ENCODE assay signal across 10 cellular contexts in the genomic region with DNA sequence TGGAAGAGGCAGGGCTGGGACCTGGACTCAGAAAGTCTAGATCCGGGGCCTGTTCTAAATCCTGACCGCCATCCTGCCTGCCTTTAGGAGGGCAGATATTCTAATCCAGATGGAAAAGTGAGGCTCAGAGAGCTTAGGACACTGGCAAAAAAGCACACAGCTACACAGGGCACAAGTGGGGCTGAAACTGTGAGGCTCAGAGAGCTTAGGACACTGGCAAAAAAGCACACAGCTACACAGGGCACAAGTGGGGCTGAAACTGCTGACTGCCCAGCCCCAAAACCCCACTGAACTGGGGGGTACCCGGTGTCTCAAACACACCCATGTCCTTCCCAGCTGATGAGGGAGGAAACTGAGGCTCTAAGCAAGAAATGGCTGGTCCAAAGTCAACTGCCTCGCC. TPM values are rescaled to one million over a fixed set of nuclear protein-coding genes. Genes with fewer than 3 reads are reported as not detected.
DNase-seq lines count a peak whose midpoint lies in the region; ATAC-seq and TF ChIP-seq lines count a peak whose summit lies in the region.
"Had no signal": no experiment of that assay in that cellular context is flagged by ENCODE, and none has a peak within 500 bp of the region (broad histone marks: within the 10 kb centered on the region; RNA-seq: fewer than 3 reads in every experiment).

No MANE protein-coding gene starts in this region.

- no peak for TF ChIP-seq EP300 in suprapubic skin (IDR thresholded peaks at IDR 0.05)

- TF ChIP-seq POLR2A in adrenal gland (IDR thresholded peaks at IDR 0.05) (no peak), suprapubic skin (IDR thresholded peaks at IDR 0.05) (no peak)

- in situ Hi-C loops in KBM-7 (cut with MboI; ENCODE audit: low pct_unique_long_range_greater_than_20kb, low sequenced_read_pairs), result no loop called here

- H3K36me3 ChIP-seq in adrenal gland (replicated peaks in 1 of 2) (peaks cover 0 to 21% of the 10 kb centered on the region in 2 donors), suprapubic skin (peaks cover 23% of the 10 kb centered on the region)

- ATAC-seq in HG03521 (IDR thresholded peaks at IDR 0.05; ENCODE audit: unreplicated experiment), result no peak

- H3K4me3 ChIP-seq in HFF-Myc (replicated peaks; ENCODE audit: low read depth, low read length) (peak overlapping the region; percentile 91), adrenal gland (peak overlapping the region in 1 of 4 donors; percentile 84), iPS-18c (ENCODE audit: insufficient read depth, low read depth, low read length) (peak overlapping the region; percentile 99), suprapubic skin (peak overlapping the region; percentile 100)

- no peaks in the 10 kb centered on the region for H3K9me3 ChIP-seq in adrenal gland (replicated peaks in 1 of 3)
- H3K9me3 ChIP-seq in iPS-18c (ENCODE audit: control insufficient read depth, insufficient read depth, low read length), result no peaks in the 10 kb centered on the region
- H3K9me3 ChIP-seq in suprapubic skin, result no peaks in the 10 kb centered on the region

- DNase-seq in HFF-Myc (ENCODE audit: extremely low read depth, low read depth), result no peak
- DNase-seq in adrenal gland, result no peak
- DNase-seq in suprapubic skin (ENCODE audit: low spot score in 2 of 2), result no peak
- no peak for DNase-seq in KBM-7
- DNase-seq in mesenteric fat pad (ENCODE audit: low spot score), result no peak
- DNase-seq in midbrain (lab: John Stamatoyannopoulos, UW), result no peak
- DNase-seq: NCI-H2227 treated with DMSO at 0.1 percent for 48 hours; stimulated activated naive CD4-positive, alpha-beta T cell had no signal

- peak overlapping the region in 4 of 5 donors; percentile 96 to 99 (median 99) for H3K27ac ChIP-seq in adrenal gland
- H3K27ac ChIP-seq in suprapubic skin, result peak overlapping the region; percentile 99

- intact Hi-C loops in adrenal gland (cut with DNase I), result no loop called here

- TF ChIP-seq CTCF in HFF-Myc (IDR thresholded peaks at IDR 0.05; ENCODE audit: low read depth, low read length, missing control alignments) (no peak), adrenal gland (IDR thresholded peaks at IDR 0.05) (no peak), suprapubic skin (IDR thresholded peaks at IDR 0.05) (no peak)

- WGBS in adrenal gland, 4 donors, result 71 to 90% (median 81%) methylated on average over 3 to 4 of the region's 4 CpGs
- WGBS in suprapubic skin, result 85% methylated on average over 4 of the region's 4 CpGs

- no peaks in the 10 kb centered on the region for H3K27me3 ChIP-seq in adrenal gland
- no peaks in the 10 kb centered on the region for H3K27me3 ChIP-seq in suprapubic skin

- peaks cover 23 to 39% of the 10 kb centered on the region in 2 donors for H3K4me1 ChIP-seq in adrenal gland (replicated peaks in 1 of 2)
- H3K4me1 ChIP-seq in suprapubic skin, result peaks cover 54% of the 10 kb centered on the region

RNA-seq across cellular contexts. Expression of a gene that starts 2.0 kb away (rescaled TPM):
- total RNA-seq in adrenal gland (10 to 100 TPM; 25.7 to 70.3 (median 45.7) TPM), suprapubic skin (10 to 100 TPM; 19.3 to 25.1 (median 20.0) TPM), mesenteric fat pad (38.8 TPM)
- polyA plus RNA-seq in adrenal gland, result 10 to 100 TPM; 66.0 to 89.6 (median 75.8) TPM

RNA-seq across cellular contexts. Expression of a gene that starts 2.3 kb away (rescaled TPM):
- total RNA-seq in adrenal gland (100 to 1,000 TPM in 1 of 8 donors, 10 to 100 TPM in 7; 33.5 to 103 (median 51.4) TPM), suprapubic skin (10 to 100 TPM; 40.5 to 93.4 (median 59.4) TPM), mesenteric fat pad (39.9 TPM)
- 100 to 1,000 TPM in 2 of 3 donors, 10 to 100 TPM in 1; 22.4 to 198 (median 113) TPM for polyA plus RNA-seq in adrenal gland

RNA-seq across cellular contexts. Expression of a gene that starts 7.8 kb away (rescaled TPM):
- total RNA-seq in adrenal gland (100 to 1,000 TPM in 4 of 8 donors, 10 to 100 TPM in 4; 49.3 to 199 (median 100) TPM), suprapubic skin (10 to 100 TPM; 26.0 to 53.3 (median 40.5) TPM), mesenteric fat pad (57.6 TPM)
- polyA plus RNA-seq in adrenal gland, result 100 to 1,000 TPM in 2 of 3 donors, 10 to 100 TPM in 1; 40.7 to 344 (median 202) TPM

RNA-seq across cellular contexts. Expression of a gene that starts 21.5 kb away (rescaled TPM):
- total RNA-seq in adrenal gland (1 to 10 TPM in 5 of 8 donors, under 1 TPM in 3; 0.18 to 2.1 (median 1.2) TPM), suprapubic skin (under 1 TPM in 1 of 4 donors, not detected in 3; 0.89 TPM), mesenteric fat pad (2.3 TPM)
- 1 to 10 TPM in 2 of 3 donors, under 1 TPM in 1; 0.33 to 3.2 (median 2.1) TPM for polyA plus RNA-seq in adrenal gland

RNA-seq across cellular contexts. Expression of a gene that starts 24.2 kb away (rescaled TPM):
- total RNA-seq in adrenal gland (100 to 1,000 TPM; 163 to 568 (median 275) TPM), suprapubic skin (100 to 1,000 TPM in 1 of 4 donors, 10 to 100 TPM in 3; 82.2 to 147 (median 91.2) TPM), mesenteric fat pad (99.4 TPM)
- 100 to 1,000 TPM in 2 of 3 donors, 10 to 100 TPM in 1; 78.7 to 620 (median 409) TPM for polyA plus RNA-seq in adrenal gland
